In genomic region chrX:10014462-10015373, GRCh38 we compare ENCODE assay signal across 8 cellular contexts. TPM values are rescaled to one million over a fixed set of nuclear protein-coding genes. Genes with fewer than 3 reads are reported as not detected.
DNase-seq lines count a peak whose midpoint lies in the region; ATAC-seq and TF ChIP-seq lines count a peak whose summit lies in the region.

No MANE protein-coding gene starts in this region.

- H3K27me3 ChIP-seq in AG04450 (ENCODE audit: control insufficient read depth, insufficient read depth, low read length), result no peaks in the 10 kb centered on the region

- ATAC-seq in GM18873 (IDR thresholded peaks at IDR 0.05; ENCODE audit: low FRiP score, unreplicated experiment) (peak; percentile 53), HG03139 (IDR thresholded peaks at IDR 0.05; ENCODE audit: unreplicated experiment) (peak; percentile 86)

- DNase-seq in AG04450 (ENCODE audit: low read depth, low spot score) (peak; percentile 67), NCI-H69 (lab: John Stamatoyannopoulos, UW) (peak; percentile 91), medulla oblongata (ENCODE audit: extremely low spot score) (peak; percentile 84)
- peak; percentile 88 for DNase-seq in activated CD8-positive, alpha-beta memory T cell treated with anti-CD3 and anti-CD28 coated beads for 24 hours
- DNase-seq in effector CD4-positive, alpha-beta T cell, result peak; percentile 58
- peak; percentile 32 to 71 (median 46) for DNase-seq in stimulated activated CD4-positive, alpha-beta T cell treated with anti-CD3 and anti-CD28 coated beads, TNF-alpha, amount 100 ng/mL, for 24 hours (ENCODE audit: low read depth in 3 of 3)

- H3K27ac ChIP-seq in AG04450 (ENCODE audit: low read depth, low read length), result peak overlapping the region; percentile 84

- no peaks in the 10 kb centered on the region for H3K9me3 ChIP-seq in AG04450 (ENCODE audit: control insufficient read depth, insufficient read depth, low read length)

- CTCF ChIA-PET in AG04450 (lab: Charles Lee), result no interaction called here

- peak overlapping the region; percentile 60 for H3K4me3 ChIP-seq in AG04450 (ENCODE audit: low read depth, low read length)

- POLR2A ChIA-PET in AG04450 (lab: Yijun Ruan, JAX), result no interaction called here

- no peak for TF ChIP-seq CTCF in AG04450 (IDR thresholded peaks at IDR 0.05; ENCODE audit: low read depth, low read length)

RNA-seq across cellular contexts. Expression of gene CLDN34, which starts 47.6 kb away (rescaled TPM):
- polyA plus RNA-seq in AG04450 (2011; rRNA removed), result 0.11 and 0.12 TPM in 2 replicates
- 0.23 TPM in 1 of 2 replicates, not detected in the other for polyA minus RNA-seq in AG04450 (2011; rRNA and poly(A)+ RNA removed)

Comparison
In these comparisons a context has a peak if more than half of its experiments do, and no peak if none do; other contexts are left out.
1. Peak in every context shown above with its lines: DNase-seq, ATAC-seq, H3K4me3 ChIP-seq and H3K27ac ChIP-seq.